8 cellular contexts compared by ENCODE assay signal in genomic region chr1:243850368-243851128, GRCh38. TPM values are rescaled to one million over a fixed set of nuclear protein-coding genes. Genes with fewer than 3 reads are reported as not detected.
DNase-seq lines count a peak whose midpoint lies in the region; ATAC-seq and TF ChIP-seq lines count a peak whose summit lies in the region.

No MANE protein-coding gene starts in this region.

- peak overlapping the region; percentile 81 for H3K9ac ChIP-seq in endodermal cell (ENCODE audit: extremely low read depth, low read length, poor library complexity, severe bottlenecking)

- peak overlapping the region; percentile 95 for H3K27ac Mint-ChIP-seq in endodermal cell

- peak overlapping the region; percentile 97 for H3K27ac ChIP-seq in endodermal cell (ENCODE audit: low read depth, low read length)

- DNase-seq in C1 segment of cervical spinal cord (lab: John Stamatoyannopoulos, UW) (peak; percentile 50 to 94 (median 84)), GM19240 (ENCODE audit: insufficient read length, low spot score) (peak; percentile 23), NCI-H82 (lab: John Stamatoyannopoulos, UW) (peak; percentile 95), endodermal cell (peak; percentile 93), midbrain (lab: John Stamatoyannopoulos, UW) (peak; percentile 81)
- peak; percentile 87 for DNase-seq in activated CD8-positive, alpha-beta memory T cell treated with anti-CD3 and anti-CD28 coated beads, Interleukin-2, amount 50 U/mL, for 4 hours
- peak; percentile 68 to 75 for DNase-seq in stimulated activated CD8-positive, alpha-beta memory T cell treated with anti-CD3 and anti-CD28 coated beads, Interleukin-15, amount 100 ng/mL, for 4 hours (ENCODE audit: low read depth in 2 of 2)

- 0% methylated on average over 17 to 91 of the region's 94 CpGs for WGBS in endodermal cell (ENCODE audit: insufficient coverage in 1 of 2, insufficient read length in 1 of 2), 2 experiments

- peak overlapping the region; percentile 95 for H3K4me3 ChIP-seq in endodermal cell (ENCODE audit: low read length)

- peak overlapping the region; percentile 88 for H3K4me3 Mint-ChIP-seq in endodermal cell

- no peaks in the 10 kb centered on the region for H3K9me3 Mint-ChIP-seq in endodermal cell

- peaks cover 5% of the 10 kb centered on the region for H3K4me1 ChIP-seq in endodermal cell (ENCODE audit: control insufficient read depth, insufficient read depth, low read length)

- peaks cover 14% of the 10 kb centered on the region for H3K4me1 Mint-ChIP-seq in endodermal cell

- H3K27me3 Mint-ChIP-seq in endodermal cell (ENCODE audit: insufficient read depth): peaks cover 19% of the 10 kb centered on the region

- no peaks in the 10 kb centered on the region for H3K27me3 ChIP-seq in endodermal cell (ENCODE audit: control insufficient read depth, insufficient read depth, low read length, poor library complexity, severe bottlenecking)

- no peak for TF ChIP-seq CTCF in endodermal cell (conservative IDR thresholded peaks at IDR 0.05)

- no peaks in the 10 kb centered on the region for H3K36me3 ChIP-seq in endodermal cell (ENCODE audit: control insufficient read depth, insufficient read depth, low read length)

- no peaks in the 10 kb centered on the region for H3K9me3 ChIP-seq in endodermal cell (ENCODE audit: control insufficient read depth, low read length)

- H3K36me3 Mint-ChIP-seq in endodermal cell (ENCODE audit: low read depth): no peaks in the 10 kb centered on the region

- ATAC-seq in HG03439 (IDR thresholded peaks at IDR 0.05; ENCODE audit: unreplicated experiment): peak; percentile 63

RNA-seq across cellular contexts. Expression of gene AKT3, which starts 0.5 kb away (rescaled TPM):
- total RNA-seq in endodermal cell: 10 to 100 TPM; 38.2 to 49.1 TPM
- polyA plus RNA-seq in endodermal cell (2013, experiment 1 of 2): 57.5 TPM
- polyA plus RNA-seq in endodermal cell (2013, experiment 2 of 2): 55.3 TPM

Comparison
In these comparisons a context has a peak if more than half of its experiments do, and no peak if none do; other contexts are left out.
1. Peak in every context shown above with its lines: DNase-seq, ATAC-seq, H3K4me3 ChIP-seq and H3K27ac ChIP-seq.
2. DNase-seq: peak in every context shown above with its lines; median percentile 95 in NCI-H82; 93 in endodermal cell; 87 in activated CD8-positive, alpha-beta memory T cell treated with anti-CD3 and anti-CD28 coated beads, Interleukin-2, amount 50 U/mL, for 4 hours; 84 in C1 segment of cervical spinal cord; 81 in midbrain; 72 in stimulated activated CD8-positive, alpha-beta memory T cell treated with anti-CD3 and anti-CD28 coated beads, Interleukin-15, amount 100 ng/mL, for 4 hours; 23 in GM19240.